ENCODE assay signal across 8 cellular contexts in genomic region chr6:26223213-26223612, GRCh38.
A peak's percentile ranks its signal among the peaks of the same experiment; 100 is the strongest.
DNase-seq lines count a peak whose midpoint lies in the region; TF ChIP-seq lines count a peak whose summit lies in the region.

No MANE protein-coding gene starts in this region.

- peak overlapping the region; percentile 77 for H3K27ac ChIP-seq in KMS-11

- no peaks in the 10 kb centered on the region for H4K20me1 ChIP-seq in KMS-11 (ENCODE audit: insufficient read depth)

- H3K9ac ChIP-seq in KMS-11 = peak overlapping the region; percentile 54

- peak overlapping the region; percentile 3; the same call in 1 of the 2 replicates for H2AFZ ChIP-seq in KMS-11 (ENCODE audit: low read depth)

- H3K4me3 ChIP-seq in GM08714 (ENCODE audit: low read length) = peak overlapping the region; percentile 96
- H3K4me3 ChIP-seq in KMS-11 (IDR thresholded peaks at IDR 0.05; ENCODE audit: insufficient read depth, low read depth, low read length) = no peak overlapping the region
- peak overlapping the region; percentile 83 for H3K4me3 ChIP-seq in mononuclear cell (ENCODE audit: low read length)

- DNase-seq in astrocyte of the hippocampus (ENCODE audit: low read depth, low spot score) = peak; percentile 62
- no peak for DNase-seq in GF-D8 (lab: John Stamatoyannopoulos, UW)
- no peak for DNase-seq in AG08396 (ENCODE audit: low spot score)
- no peak for DNase-seq in central memory CD4-positive, alpha-beta T cell
- DNase-seq in NCI-H446 (lab: John Stamatoyannopoulos, UW) = no peak

- H3K27me3 ChIP-seq in KMS-11 (ENCODE audit: insufficient read depth, low read depth) (no peaks in the 10 kb centered on the region), mononuclear cell (ENCODE audit: insufficient read depth, low read length) (no peaks in the 10 kb centered on the region)

- H3K79me2 ChIP-seq in KMS-11 (ENCODE audit: insufficient read depth, low read depth) = no peaks in the 10 kb centered on the region

- no peaks in the 10 kb centered on the region for H3K9me3 ChIP-seq in mononuclear cell (ENCODE audit: low read depth, low read length)

- H3K4me2 ChIP-seq in KMS-11 = peak overlapping the region; percentile 71

- H3K4me1 ChIP-seq in KMS-11 (ENCODE audit: low read depth, poor library complexity, severe bottlenecking) = peaks cover 45% of the 10 kb centered on the region
- H3K4me1 ChIP-seq in mononuclear cell (ENCODE audit: insufficient read depth, low read length) = peaks cover 26% of the 10 kb centered on the region

- H3K36me3 ChIP-seq in KMS-11 (ENCODE audit: insufficient read depth) = no peaks in the 10 kb centered on the region

- TF ChIP-seq CTCF in KMS-11 (conservative IDR thresholded peaks at IDR 0.05; ENCODE audit: low read depth, low read length) = no peak
